ENCODE assay signal across 1 cellular context in the genomic region with DNA sequence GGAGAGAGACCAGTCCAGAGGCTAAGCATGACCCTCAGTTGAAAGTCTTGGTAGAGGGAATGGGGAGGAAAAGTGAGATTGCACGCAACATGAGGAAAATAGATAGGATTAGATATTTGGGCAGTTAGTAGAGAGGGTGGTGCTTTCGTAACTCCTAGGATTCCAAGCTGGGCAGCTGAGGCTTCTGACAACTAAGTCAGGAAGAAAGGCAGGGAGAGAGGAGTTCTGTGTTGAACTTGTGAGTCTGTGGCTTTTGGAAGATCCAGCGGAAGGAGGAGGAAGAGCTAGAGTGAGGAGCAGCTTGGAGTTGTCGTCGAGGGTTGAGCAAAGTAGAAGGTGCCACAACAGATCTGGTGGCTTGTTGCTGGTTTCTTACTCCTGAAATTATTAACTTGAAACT.
TF ChIP-seq lines count a peak whose summit lies in the region.

No MANE protein-coding gene starts in this region.

TF ChIP-seq in K562, 482 proteins besides CTCF, POLR2A, EP300 and RAD21:
- TF ChIP-seq CHD4 (IDR thresholded peaks at IDR 0.05; ENCODE audit: insufficient read depth, insufficient replicate concordance, low read depth, low read length, poor library complexity, severe bottlenecking) (no peak), EHMT2 (IDR thresholded peaks at IDR 0.05) (0 out of 2 replicates have a peak, but pooled peaks have one; percentile 29), MYNN (IDR thresholded peaks at IDR 0.05) (no peak), MYNN (CRISPR knock-in tag; IDR thresholded peaks at IDR 0.05) (no peak), ERF (CRISPR knock-in tag; IDR thresholded peaks at IDR 0.05) (no peak)
